ENCODE assay signal across 10 cellular contexts in genomic region chr21:42039911-42040351, GRCh38. TPM values are rescaled to one million over a fixed set of nuclear protein-coding genes. Genes with fewer than 3 reads are reported as not detected.
A peak's percentile ranks its signal among the peaks of the same experiment; 100 is the strongest.
DNase-seq lines count a peak whose midpoint lies in the region; ATAC-seq, FAIRE-seq and TF ChIP-seq lines count a peak whose summit lies in the region.
"Had no signal": no experiment of that assay in that cellular context is flagged by ENCODE, and none has a peak within 500 bp of the region (broad histone marks: within the 10 kb centered on the region; RNA-seq: fewer than 3 reads in every experiment).

No MANE protein-coding gene starts in this region.

- 3% methylated on average over 12 of the region's 12 CpGs for WGBS in K562 (ENCODE audit: insufficient coverage, low coverage, missing lambda C conversion rate)

- no peak for TF ChIP-seq POLR2A in K562 (conservative IDR thresholded peaks at IDR 0.05)

- H3K9me3 ChIP-seq in KOPT-K1 (ENCODE audit: insufficient read depth, low read length, poor library complexity, severe bottlenecking) (no peaks in the 10 kb centered on the region), K562 (replicated peaks; ENCODE audit: control insufficient read depth, insufficient read depth, low read depth, low read length) (0 out of 2 replicates have a peak, but pooled peaks cover 5% of the 10 kb centered on the region), upper lobe of right lung (no peaks in the 10 kb centered on the region)

- no peaks in the 10 kb centered on the region for H3K9me1 ChIP-seq in K562 (ENCODE audit: control insufficient read depth, insufficient read depth, low read length)

- TF ChIP-seq CTCF in K562 (IDR thresholded peaks at IDR 0.05 in 2 of 3, conservative IDR thresholded peaks at IDR 0.05 in 1 of 3; ENCODE audit: insufficient read depth in 2 of 3, low read depth in 1 of 3, low read length in 3 of 3): no peak
- TF ChIP-seq CTCF in upper lobe of right lung (IDR thresholded peaks at IDR 0.05): no peak

- peaks cover 13% of the 10 kb centered on the region for H4K20me1 ChIP-seq in K562 (replicated peaks; ENCODE audit: control insufficient read depth, insufficient read depth, low read length)

- POLR2A ChIA-PET in K562 (lab: Yijun Ruan, JAX): interaction anchor here (0.6 to 1.1 kb wide), 4 partner anchors 12 to 373 kb away, joined by 3 to 6 read pairs (median 4); no protein-coding TSS in a partner anchor

- no peak overlapping the region for H2AFZ ChIP-seq in K562 (ENCODE audit: low read depth, low read length)

- H3K27ac ChIP-seq in KOPT-K1 (ENCODE audit: low read depth, low read length, poor library complexity, severe bottlenecking): peak overlapping the region; percentile 29
- H3K27ac ChIP-seq in K562 (ENCODE audit: extremely low read depth, low read depth, low read length): no peak overlapping the region
- peak overlapping the region; percentile 42 for H3K27ac ChIP-seq in upper lobe of right lung
- H3K27ac ChIP-seq: cardiac muscle cell had no signal

- H3K4me3 ChIP-seq in K562: no peak overlapping the region
- H3K4me3 ChIP-seq in upper lobe of right lung: no peak overlapping the region
- H3K4me3 ChIP-seq: cardiac muscle cell had no signal

- no peak for TF ChIP-seq EP300 in K562 (IDR thresholded peaks at IDR 0.05; ENCODE audit: low read length)

- TF ChIP-seq RAD21 in K562 (CRISPR knock-in tag; conservative IDR thresholded peaks at IDR 0.05 in 1 of 2, IDR thresholded peaks at IDR 0.05 in 1 of 2): no peak

- H3K9ac ChIP-seq in K562 (ENCODE audit: insufficient read depth in 1 of 2, low read depth in 2 of 2, low read length in 2 of 2): no peak overlapping the region

- intact Hi-C loops in K562 (cut with micrococcal nuclease): no loop called here
- intact Hi-C loops in upper lobe of right lung (cut with DNase I): no loop called here

- H3K4me2 ChIP-seq in K562 (ENCODE audit: insufficient read depth, low read length): no peak overlapping the region

- no peak for DNase-seq in K562 (ENCODE audit: extremely low read depth in 1 of 4, low spot score in 3 of 4)
- peak; percentile 44 for DNase-seq in left kidney (ENCODE audit: low read depth, low spot score)
- no peak for DNase-seq in upper lobe of right lung
- DNase-seq in mucosa of gallbladder (ENCODE audit: low spot score): no peak
- DNase-seq in HUDEP-2 (lab: John Stamatoyannopoulos, UW; ENCODE audit: unreplicated experiment in 76 of 76): no peak
- DNase-seq: activated CD4-positive, CD25-positive, alpha-beta regulatory T cell treated with anti-CD3 and anti-CD28 coated beads, Interleukin-2, amount 50 U/mL, for 72 hours; H9 had no signal

- in situ Hi-C loops in K562 (cut with MboI): no loop called here

- FAIRE-seq in K562 (lab: Jason Lieb, UNC): no peak

- H3K4me1 ChIP-seq in K562 (replicated peaks in 1 of 2; ENCODE audit: control insufficient read depth in 2 of 2, insufficient read depth in 2 of 2, low read length in 2 of 2) (peaks cover 3 to 8% of the 10 kb centered on the region in 2 experiments; a peak in 2 of 5 replicates), upper lobe of right lung (peaks cover 10% of the 10 kb centered on the region)

- H3K36me3 ChIP-seq in KOPT-K1 (ENCODE audit: insufficient read depth, low read length) (no peaks in the 10 kb centered on the region), K562 (ENCODE audit: control insufficient read depth, insufficient read depth, low read length) (no peaks in the 10 kb centered on the region), upper lobe of right lung (no peaks in the 10 kb centered on the region)
- H3K36me3 ChIP-seq: cardiac muscle cell had no signal

- no peaks in the 10 kb centered on the region for H3K79me2 ChIP-seq in K562 (ENCODE audit: control insufficient read depth, insufficient read depth, low read length)

- H3K27me3 ChIP-seq in K562 (ENCODE audit: control insufficient read depth in 2 of 2, insufficient read depth in 2 of 2, low read length in 2 of 2) (peaks cover 50 to 69% of the 10 kb centered on the region in 2 experiments), upper lobe of right lung (no peaks in the 10 kb centered on the region)
- H3K27me3 ChIP-seq: cardiac muscle cell had no signal

- no peak; the same call in 2 of the 3 replicates for ATAC-seq in K562
- ATAC-seq in upper lobe of right lung: peak; percentile 16
- no peak for ATAC-seq in HG02885 (IDR thresholded peaks at IDR 0.05; ENCODE audit: poor library complexity, unreplicated experiment)

- CTCF ChIA-PET in K562 (lab: Yijun Ruan, JAX; ENCODE audit: low intra/inter-chr PET ratio): no interaction called here

- BruUV-seq in K562 (replicated peaks; lab: Mats Ljungman, UMichigan): no TSS peak

TF ChIP-seq in K562, 482 proteins besides CTCF, POLR2A, EP300 and RAD21:
- peak; percentile 35; the same call in 1 of the 2 replicates for TF ChIP-seq VEZF1 (CRISPR knock-in tag; IDR thresholded peaks at IDR 0.05)
- no peak for TF ChIP-seq HLTF (IDR thresholded peaks at IDR 0.05)
TF ChIP-seq in K562: peak in this region for 1.

RNA-seq across cellular contexts. Expression of gene ZBTB21, which starts 29.8 kb away (rescaled TPM):
- 6.9 and 28.9 TPM in 2 replicates for total RNA-seq in K562 (2011; cell fraction: chromatin; rRNA removed; ENCODE audit: low replicate concordance)
- total RNA-seq in K562 (2011; cell fraction: nucleolus; rRNA removed): 8.2 and 9.7 TPM in 2 replicates
- 12.2 and 13.4 TPM in 2 replicates for total RNA-seq in K562 (2011; cell fraction: nucleoplasm; rRNA removed)
- total RNA-seq in K562 (2014; rRNA removed): 7.4 and 8.6 TPM in 2 replicates
- 10.7 and 10.8 TPM in 2 replicates for total RNA-seq in K562 (2014; rRNA removed; fragmentation: Illumina TruSeq; extraction: Trizol)
- total RNA-seq in K562 (2015; rRNA removed; fragmentation: Illumina TruSeq; extraction: Trizol): 10.4 and 10.7 TPM in 2 replicates
- 15.2 and 16.2 TPM in 2 replicates for total RNA-seq in K562 (2021)
- 8.7 and 10.7 TPM in 2 replicates for polyA plus RNA-seq in K562 (2011; rRNA removed)
- polyA plus RNA-seq in K562 (2011; cell fraction: cytosol; rRNA removed): 4.6 and 5.2 TPM in 2 replicates
- polyA plus RNA-seq in K562 (2011; cell fraction: nucleus; rRNA removed): 19.4 and 20.3 TPM in 2 replicates
- polyA plus RNA-seq in K562 (2012): 5.3 and 6.4 TPM in 2 replicates
- polyA plus RNA-seq in K562 (2014; fragmentation: Illumina TruSeq; extraction: Trizol): 8.4 and 11.4 TPM in 2 replicates
- polyA plus RNA-seq in K562 (2014; fragmentation: Nextera tagmentation; extraction: Ambion mirVana): 1 to 10 TPM; 2.2 to 2.6 TPM
- 3.8 and 5.6 TPM in 2 replicates for polyA plus RNA-seq in K562 (2014; rRNA removed)
- polyA minus RNA-seq in K562 (2011; rRNA and poly(A)+ RNA removed): 11.7 and 16.7 TPM in 2 replicates
- 8.9 and 15.2 TPM in 2 replicates for polyA minus RNA-seq in K562 (2011; cell fraction: cytosol; rRNA and poly(A)+ RNA removed)
- 9.0 and 19.4 TPM in 2 replicates for polyA minus RNA-seq in K562 (2011; cell fraction: nucleus; rRNA and poly(A)+ RNA removed)
- 17.8 TPM for total RNA-seq in upper lobe of right lung
- total RNA-seq in mucosa of gallbladder: 22.8 TPM

RNA-seq across cellular contexts. Expression of gene UMODL1, which starts 31.2 kb away (rescaled TPM):
- total RNA-seq in K562 (2011; cell fraction: chromatin; rRNA removed; ENCODE audit: low replicate concordance): not detected in 2 replicates
- not detected in 2 replicates for total RNA-seq in K562 (2011; cell fraction: nucleolus; rRNA removed)
- not detected in 2 replicates for total RNA-seq in K562 (2011; cell fraction: nucleoplasm; rRNA removed)
- total RNA-seq in K562 (2014; rRNA removed) (not detected in 2 replicates), K562 (2014; rRNA removed; fragmentation: Illumina TruSeq; extraction: Trizol) (not detected in 2 replicates), K562 (2015; rRNA removed; fragmentation: Illumina TruSeq; extraction: Trizol) (not detected in 2 replicates), K562 (2021) (not detected in 2 replicates), upper lobe of right lung (0.49 TPM), mucosa of gallbladder (not detected)
- polyA plus RNA-seq in K562 (2011; rRNA removed) (not detected in 2 replicates), K562 (2014; fragmentation: Illumina TruSeq; extraction: Trizol) (not detected in 2 replicates), K562 (2014; fragmentation: Nextera tagmentation; extraction: Ambion mirVana) (not detected), K562 (2014; rRNA removed) (not detected in 2 replicates)
- not detected in 2 replicates for polyA plus RNA-seq in K562 (2011; cell fraction: cytosol; rRNA removed)
- not detected in 2 replicates for polyA plus RNA-seq in K562 (2011; cell fraction: nucleus; rRNA removed)
- not detected in 2 replicates for polyA plus RNA-seq in K562 (2012)
- not detected in 2 replicates for polyA minus RNA-seq in K562 (2011; rRNA and poly(A)+ RNA removed)
- polyA minus RNA-seq in K562 (2011; cell fraction: cytosol; rRNA and poly(A)+ RNA removed): not detected in 2 replicates
- not detected in 2 replicates for polyA minus RNA-seq in K562 (2011; cell fraction: nucleus; rRNA and poly(A)+ RNA removed)
- total RNA-seq: cardiac muscle cell, H9 had no signal
- polyA plus RNA-seq: cardiac muscle cell had no signal
